In genomic region chr6:33426590-33427563, GRCh38 we compare ENCODE assay signal across 8 cellular contexts. TPM values are rescaled to one million over a fixed set of nuclear protein-coding genes. Genes with fewer than 3 reads are reported as not detected.
DNase-seq lines count a peak whose midpoint lies in the region; ATAC-seq, FAIRE-seq and TF ChIP-seq lines count a peak whose summit lies in the region.

No MANE protein-coding gene starts in this region.

- H3K27ac Mint-ChIP-seq in neural crest cell (ENCODE audit: unreplicated experiment): peak overlapping the region; percentile 92

- no peak for TF ChIP-seq CTCF in neural crest cell (conservative IDR thresholded peaks at IDR 0.05)

- H3K4me1 ChIP-seq in SJSA1 (replicated peaks): peaks cover 25% of the 10 kb centered on the region
- peaks cover 51% of the 10 kb centered on the region for H3K4me1 ChIP-seq in effector memory CD4-positive, alpha-beta T cell (ENCODE audit: control insufficient read depth, insufficient read depth, low read length, poor library complexity, severe bottlenecking)

- DNase-seq in GM19239 (ENCODE audit: insufficient read length, low spot score): no peak
- DNase-seq in SJSA1 (ENCODE audit: low read depth in 1 of 2, low spot score in 2 of 2): no peak
- peak; percentile 45 to 51 (median 48) for DNase-seq in effector memory CD4-positive, alpha-beta T cell
- no peak for DNase-seq in neural crest cell (ENCODE audit: low read depth, low spot score)
- no peak for DNase-seq in NCI-H2029 (lab: John Stamatoyannopoulos, UW)
- no peak for DNase-seq in AG20443 (ENCODE audit: low spot score)

- peaks cover 13% of the 10 kb centered on the region for H3K36me3 Mint-ChIP-seq in neural crest cell (ENCODE audit: low read depth)

- H3K36me3 ChIP-seq in SJSA1: no peaks in the 10 kb centered on the region
- H3K36me3 ChIP-seq in effector memory CD4-positive, alpha-beta T cell (ENCODE audit: control insufficient read depth, insufficient read depth, low read length): no peaks in the 10 kb centered on the region

- H3K9me3 ChIP-seq in SJSA1 (replicated peaks): no peaks in the 10 kb centered on the region; the same call in 1 of the 2 replicates
- no peaks in the 10 kb centered on the region for H3K9me3 ChIP-seq in effector memory CD4-positive, alpha-beta T cell (ENCODE audit: control insufficient read depth, low read length)

- H3K4me3 ChIP-seq in SJSA1: peak overlapping the region; percentile 64
- peak overlapping the region; percentile 57 for H3K4me3 ChIP-seq in effector memory CD4-positive, alpha-beta T cell (ENCODE audit: insufficient read depth, low read depth, low read length, poor library complexity, severe bottlenecking)

- H3K27ac ChIP-seq in SJSA1: no peak overlapping the region
- H3K27ac ChIP-seq in effector memory CD4-positive, alpha-beta T cell (ENCODE audit: insufficient read depth, low read length, poor library complexity, severe bottlenecking): peak overlapping the region; percentile 89

- no peaks in the 10 kb centered on the region for H3K27me3 Mint-ChIP-seq in neural crest cell (ENCODE audit: low read depth)

- peak overlapping the region; percentile 95 for H3K4me3 Mint-ChIP-seq in neural crest cell

- ATAC-seq in HG03280 (IDR thresholded peaks at IDR 0.05; ENCODE audit: unreplicated experiment): no peak
- ATAC-seq in HG03108 (IDR thresholded peaks at IDR 0.05; ENCODE audit: unreplicated experiment): no peak

- no peaks in the 10 kb centered on the region for H3K9me3 Mint-ChIP-seq in neural crest cell

- FAIRE-seq in GM19239 (lab: Jason Lieb, UNC): peak; percentile 39

- no peaks in the 10 kb centered on the region for H3K27me3 ChIP-seq in SJSA1 (replicated peaks)
- H3K27me3 ChIP-seq in effector memory CD4-positive, alpha-beta T cell (replicated peaks; ENCODE audit: control insufficient read depth, insufficient read depth, low read length, poor library complexity, severe bottlenecking): no peaks in the 10 kb centered on the region

- peaks cover 89% of the 10 kb centered on the region for H3K4me1 Mint-ChIP-seq in neural crest cell

RNA-seq across cellular contexts. Expression of gene SYNGAP1, which starts 7.0 kb away (rescaled TPM):
- total RNA-seq in SJSA1 (2014; rRNA removed; shearing (Covaris generic)): 0.69 and 1.1 TPM in 2 replicates
- total RNA-seq in neural crest cell: 72.4 and 73.5 TPM in 2 replicates

RNA-seq across cellular contexts. Expression of gene CUTA, which starts 9.0 kb away (rescaled TPM):
- 201 and 341 TPM in 2 replicates for total RNA-seq in SJSA1 (2014; rRNA removed; shearing (Covaris generic))
- total RNA-seq in neural crest cell: 319 and 326 TPM in 2 replicates

RNA-seq across cellular contexts. Expression of gene PHF1, which starts 16.1 kb away (rescaled TPM):
- total RNA-seq in SJSA1 (2014; rRNA removed; shearing (Covaris generic)): 15.9 and 23.2 TPM in 2 replicates
- total RNA-seq in neural crest cell: 63.5 and 70.5 TPM in 2 replicates

RNA-seq across cellular contexts. Expression of gene ZBTB9, which starts 27.5 kb away (rescaled TPM):
- 2.9 and 4.4 TPM in 2 replicates for total RNA-seq in SJSA1 (2014; rRNA removed; shearing (Covaris generic))
- 18.4 and 21.1 TPM in 2 replicates for total RNA-seq in neural crest cell

RNA-seq across cellular contexts. Expression of gene KIFC1, which starts 35.3 kb away (rescaled TPM):
- 95.5 and 120 TPM in 2 replicates for total RNA-seq in SJSA1 (2014; rRNA removed; shearing (Covaris generic))
- total RNA-seq in neural crest cell: 123 and 124 TPM in 2 replicates

Comparison
In these comparisons a context has a peak if more than half of its experiments do, and no peak if none do; other contexts are left out.
1. DNase-seq: peak in effector memory CD4-positive, alpha-beta T cell (3 of 3); none in GM19239 (single experiment), SJSA1 (0 of 2), neural crest cell (single experiment), NCI-H2029 (single experiment) and AG20443 (single experiment).
2. RNA of gene SYNGAP1, which starts 7.0 kb away (total RNA-seq): 72.4 to 73.5 TPM in neural crest cell; 0.69 to 1.1 TPM in SJSA1; every median in the first group is over 10 times any median in the second.